ENCODE assay signal across 8 cellular contexts in the genomic region with DNA sequence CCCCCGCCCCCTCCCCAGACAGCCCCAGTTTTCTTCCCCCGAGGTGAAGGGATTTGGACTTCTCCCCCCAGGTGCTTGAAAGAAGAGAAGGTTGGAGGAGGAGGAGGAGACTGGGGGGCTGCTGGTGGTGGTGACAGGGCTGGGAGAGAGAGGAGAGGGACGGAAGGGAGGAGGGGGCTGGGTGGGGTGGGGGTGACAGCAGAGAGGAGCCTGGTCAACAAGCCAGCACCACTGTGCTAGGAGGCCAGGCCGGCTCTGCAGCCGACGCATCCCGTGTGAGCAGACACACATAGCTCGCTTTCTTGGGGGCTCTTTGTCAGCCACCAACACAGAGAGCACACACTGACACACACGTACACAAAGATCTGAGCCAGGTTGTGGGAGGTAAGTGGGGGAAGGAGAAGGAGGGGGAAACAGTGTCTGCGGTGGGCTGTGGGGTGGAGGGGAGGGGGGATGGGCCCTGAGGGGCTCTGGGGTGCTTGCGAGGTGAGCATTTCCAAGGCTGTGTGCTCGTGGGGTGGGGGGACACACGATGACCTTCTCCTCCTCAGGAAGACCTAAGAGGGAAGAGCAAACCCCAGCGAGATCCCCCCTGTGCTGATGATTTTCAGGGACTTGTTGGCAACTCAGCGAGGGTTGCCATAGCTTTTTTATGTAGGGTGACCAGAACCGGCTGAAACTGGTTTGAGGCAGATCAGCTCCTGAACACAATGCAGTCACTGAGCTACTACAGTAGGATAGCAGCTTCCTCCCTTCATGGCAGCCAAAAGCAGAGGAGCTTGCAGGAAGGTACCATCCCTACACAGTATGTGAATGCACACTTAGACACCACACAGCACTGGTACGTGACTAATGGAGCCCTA. TPM values are rescaled to one million over a fixed set of nuclear protein-coding genes. Genes with fewer than 3 reads are reported as not detected.
A peak's percentile ranks its signal among the peaks of the same experiment; 100 is the strongest.
DNase-seq lines count a peak whose midpoint lies in the region; ATAC-seq and TF ChIP-seq lines count a peak whose summit lies in the region.

A gene with protein sequence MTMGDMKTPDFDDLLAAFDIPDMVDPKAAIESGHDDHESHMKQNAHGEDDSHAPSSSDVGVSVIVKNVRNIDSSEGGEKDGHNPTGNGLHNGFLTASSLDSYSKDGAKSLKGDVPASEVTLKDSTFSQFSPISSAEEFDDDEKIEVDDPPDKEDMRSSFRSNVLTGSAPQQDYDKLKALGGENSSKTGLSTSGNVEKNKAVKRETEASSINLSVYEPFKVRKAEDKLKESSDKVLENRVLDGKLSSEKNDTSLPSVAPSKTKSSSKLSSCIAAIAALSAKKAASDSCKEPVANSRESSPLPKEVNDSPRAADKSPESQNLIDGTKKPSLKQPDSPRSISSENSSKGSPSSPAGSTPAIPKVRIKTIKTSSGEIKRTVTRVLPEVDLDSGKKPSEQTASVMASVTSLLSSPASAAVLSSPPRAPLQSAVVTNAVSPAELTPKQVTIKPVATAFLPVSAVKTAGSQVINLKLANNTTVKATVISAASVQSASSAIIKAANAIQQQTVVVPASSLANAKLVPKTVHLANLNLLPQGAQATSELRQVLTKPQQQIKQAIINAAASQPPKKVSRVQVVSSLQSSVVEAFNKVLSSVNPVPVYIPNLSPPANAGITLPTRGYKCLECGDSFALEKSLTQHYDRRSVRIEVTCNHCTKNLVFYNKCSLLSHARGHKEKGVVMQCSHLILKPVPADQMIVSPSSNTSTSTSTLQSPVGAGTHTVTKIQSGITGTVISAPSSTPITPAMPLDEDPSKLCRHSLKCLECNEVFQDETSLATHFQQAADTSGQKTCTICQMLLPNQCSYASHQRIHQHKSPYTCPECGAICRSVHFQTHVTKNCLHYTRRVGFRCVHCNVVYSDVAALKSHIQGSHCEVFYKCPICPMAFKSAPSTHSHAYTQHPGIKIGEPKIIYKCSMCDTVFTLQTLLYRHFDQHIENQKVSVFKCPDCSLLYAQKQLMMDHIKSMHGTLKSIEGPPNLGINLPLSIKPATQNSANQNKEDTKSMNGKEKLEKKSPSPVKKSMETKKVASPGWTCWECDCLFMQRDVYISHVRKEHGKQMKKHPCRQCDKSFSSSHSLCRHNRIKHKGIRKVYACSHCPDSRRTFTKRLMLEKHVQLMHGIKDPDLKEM (N-terminal part only) (plus strand): TSS at position 732 of the 863 bp plus-strand sequence. CDS start 53,411 bp downstream, outside the sequence.

- H3K4me1 Mint-ChIP-seq in activated CD4-positive, alpha-beta memory T cell treated with anti-CD3 and anti-CD28 coated beads for 36 hours (ENCODE audit: low read depth), result peaks cover 11% of the 10 kb centered on the region
- H3K4me1 Mint-ChIP-seq in natural killer cell, result peaks cover 5 to 12% of the 10 kb centered on the region in 2 donors

- H3K36me3 Mint-ChIP-seq in activated CD4-positive, alpha-beta memory T cell treated with anti-CD3 and anti-CD28 coated beads for 36 hours, result no peaks in the 10 kb centered on the region
- H3K36me3 Mint-ChIP-seq in natural killer cell, result no peaks in the 10 kb centered on the region

- POLR2A ChIA-PET in activated CD4-positive, alpha-beta memory T cell treated with anti-CD3 and anti-CD28 coated beads for 36 hours (lab: Charles Lee), result no interaction called here

- peaks cover 50% of the 10 kb centered on the region for H3K27me3 Mint-ChIP-seq in activated CD4-positive, alpha-beta memory T cell treated with anti-CD3 and anti-CD28 coated beads for 36 hours
- peaks cover 31 to 69% of the 10 kb centered on the region in 2 donors for H3K27me3 Mint-ChIP-seq in natural killer cell (ENCODE audit: low read depth in 2 of 2)

- H3K4me3 ChIP-seq in foreskin fibroblast (ENCODE audit: low read depth in 1 of 2, low read length in 2 of 2), result peak within 1 kb of the TSS; percentile 35 to 55

- intact Hi-C loops in activated CD4-positive, alpha-beta memory T cell treated with anti-CD3 and anti-CD28 coated beads for 36 hours (cut with micrococcal nuclease), result no loop called here
- intact Hi-C loops in natural killer cell (cut with micrococcal nuclease), result no loop called here

- DNase-seq in EL (peak; percentile 78), NCI-H1436 treated with DMSO at 0.1 percent for 48 hours (lab: John Stamatoyannopoulos, UW) (peak; percentile 46), foreskin fibroblast (peak; percentile 67 to 84), natural killer cell (no peak)
- peak; percentile 25 for DNase-seq in activated CD4-positive, alpha-beta memory T cell treated with anti-CD3 and anti-CD28 coated beads for 36 hours
- DNase-seq in activated CD4-positive, CD25-positive, alpha-beta regulatory T cell (lab: John Stamatoyannopoulos, UW), result no peak

- H3K27ac Mint-ChIP-seq in activated CD4-positive, alpha-beta memory T cell treated with anti-CD3 and anti-CD28 coated beads for 36 hours, result no peak within 1 kb of the TSS
- no peak within 1 kb of the TSS for H3K27ac Mint-ChIP-seq in natural killer cell

- no peaks in the 10 kb centered on the region for H3K9me3 Mint-ChIP-seq in activated CD4-positive, alpha-beta memory T cell treated with anti-CD3 and anti-CD28 coated beads for 36 hours
- no peaks in the 10 kb centered on the region for H3K9me3 Mint-ChIP-seq in natural killer cell

- ATAC-seq in natural killer cell (peak in 1 of 3 donors; percentile 43), GM19455 (IDR thresholded peaks at IDR 0.05; ENCODE audit: unreplicated experiment) (no peak), GM18867 (IDR thresholded peaks at IDR 0.05; ENCODE audit: unreplicated experiment) (no peak)

- H3K4me3 Mint-ChIP-seq in activated CD4-positive, alpha-beta memory T cell treated with anti-CD3 and anti-CD28 coated beads for 36 hours, result peak within 1 kb of the TSS; percentile 57
- H3K4me3 Mint-ChIP-seq in natural killer cell, result peak within 1 kb of the TSS; percentile 70

- CTCF ChIA-PET in activated CD4-positive, alpha-beta memory T cell treated with anti-CD3 and anti-CD28 coated beads for 36 hours (lab: Charles Lee), result no interaction called here

- TF ChIP-seq CTCF in foreskin fibroblast (IDR thresholded peaks at IDR 0.05; ENCODE audit: low read depth, low read length) (no peak), natural killer cell (IDR thresholded peaks at IDR 0.05) (no peak)

RNA-seq across cellular contexts. Expression of the gene that starts here (rescaled TPM):
- 1 to 10 TPM; 5.5 to 5.7 TPM for total RNA-seq in activated CD4-positive, alpha-beta memory T cell treated with anti-CD3 and anti-CD28 coated beads for 36 hours
- 10 to 100 TPM in 1 of 3 donors, 1 to 10 TPM in 2; 4.8 to 28.5 (median 6.1) TPM for total RNA-seq in natural killer cell

Comparison
In these comparisons a context has a peak if more than half of its experiments do, and no peak if none do; other contexts are left out.
1. DNase-seq: peak in EL (single experiment), NCI-H1436 treated with DMSO at 0.1 percent for 48 hours (single experiment), activated CD4-positive, alpha-beta memory T cell treated with anti-CD3 and anti-CD28 coated beads for 36 hours (single experiment) and foreskin fibroblast (2 of 2); none in natural killer cell (single experiment) and activated CD4-positive, CD25-positive, alpha-beta regulatory T cell (0 of 4).